ENCODE assay signal across 29 cellular contexts in the genomic region with DNA sequence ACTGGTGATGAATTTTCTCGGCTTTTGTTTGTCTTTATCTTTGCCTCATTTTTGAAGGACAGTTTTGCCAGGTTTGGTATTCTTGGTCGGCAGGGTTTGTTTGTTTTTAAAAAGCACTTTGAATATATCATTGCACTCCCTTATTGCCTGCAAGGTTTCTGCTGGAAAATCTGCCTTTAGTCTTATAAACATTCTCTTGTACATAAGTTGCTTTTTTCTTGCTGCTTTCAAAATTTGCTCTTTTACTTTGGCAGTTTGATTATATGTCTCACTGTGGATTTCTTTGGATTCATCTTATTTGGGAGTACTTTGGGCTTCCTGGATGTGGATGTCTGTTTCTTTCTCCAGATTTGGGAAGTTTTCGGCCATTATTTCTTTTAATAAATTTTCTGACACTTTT.
DNase-seq lines count a peak whose midpoint lies in the region; FAIRE-seq and TF ChIP-seq lines count a peak whose summit lies in the region.
"Had no signal": no experiment of that assay in that cellular context is flagged by ENCODE, and none has a peak within 500 bp of the region (broad histone marks: within the 10 kb centered on the region; RNA-seq: fewer than 3 reads in every experiment).

No MANE protein-coding gene starts in this region.

- no peaks in the 10 kb centered on the region for H3K9me3 ChIP-seq in HEK293 (ENCODE audit: control insufficient read depth, insufficient read depth, low read depth, low read length)
- H3K9me3 ChIP-seq: BE2C had no signal

- no peak for DNase-seq in GM19239 (ENCODE audit: insufficient read length, low spot score)
- DNase-seq: 8988T; ACHN; AML-193; BE2C; C1 segment of cervical spinal cord; Caco-2; Calu3; CD4-positive, alpha-beta memory T cell; CD4-positive, alpha-beta T cell; CD4-positive, CD25-positive, alpha-beta regulatory T cell; CD8-positive, alpha-beta memory T cell; CD8-positive, alpha-beta T cell; COR-L47; DMS 273 treated with DMSO at 0.1 percent for 48 hours; DMS153; DMS53; DMS79; DMS79 treated with DMSO at 0.1 percent for 48 hours; DND-41; EL had no signal

- POLR2A ChIA-PET in HEK293 (lab: Yijun Ruan, JAX) = no interaction called here

- no peak overlapping the region for H3K4me3 ChIP-seq in HEK293 (ENCODE audit: low read depth, low read length)
- H3K4me3 ChIP-seq: A549; BLaER1; BLaER1 treated with 17β-estradiol and CSF1 and Interleukin-3, amounts not matched to agents 10 nM and 100 nM had no signal

- no peak for FAIRE-seq in GM19239 (lab: Jason Lieb, UNC)
- FAIRE-seq: A204.1, A549, D721Med had no signal

- CTCF ChIA-PET in HEK293 (lab: Yijun Ruan, JAX) = no interaction called here

- no peak for TF ChIP-seq CTCF in HEK293 (tag by site-specific recombination; IDR thresholded peaks at IDR 0.05)

- H3K36me3 ChIP-seq in HEK293 (ENCODE audit: control insufficient read depth in 2 of 2, insufficient read depth in 1 of 2, low read length in 2 of 2) = peaks cover 0 to 4% of the 10 kb centered on the region in 2 experiments; a peak in 1 of 3 replicates
- H3K36me3 ChIP-seq: BE2C, BLaER1 had no signal

- no peak overlapping the region for H3K27ac ChIP-seq in HEK293 (ENCODE audit: extremely low read depth, low read depth, low read length)
- H3K27ac ChIP-seq: 22Rv1; A549; BLaER1; BLaER1 treated with 17β-estradiol and CSF1 and Interleukin-3, amounts not matched to agents 10 nM and 100 nM; C4-2B had no signal

- H3K4me1 ChIP-seq in HEK293 (ENCODE audit: control insufficient read depth, insufficient read depth, low read length) = no peaks in the 10 kb centered on the region
- H3K4me1 ChIP-seq: A549; BE2C; BLaER1; BLaER1 treated with 17β-estradiol and CSF1 and Interleukin-3, amounts not matched to agents 10 nM and 100 nM; Caco-2 had no signal

TF ChIP-seq in HEK293, 187 proteins besides CTCF, POLR2A, EP300 and RAD21:
- no peak for TF ChIP-seq ZNF391 (tag by site-specific recombination; IDR thresholded peaks at IDR 0.05; ENCODE audit: borderline replicate concordance, low read depth)
- peak; percentile 94 for TF ChIP-seq ZNF791 (tag by site-specific recombination; IDR thresholded peaks at IDR 0.05)
- TF ChIP-seq SETDB1 (IDR thresholded peaks at IDR 0.05; ENCODE audit: insufficient read length, low read length) = peak; percentile 66
